8 cellular contexts compared by ENCODE assay signal in the genomic region with DNA sequence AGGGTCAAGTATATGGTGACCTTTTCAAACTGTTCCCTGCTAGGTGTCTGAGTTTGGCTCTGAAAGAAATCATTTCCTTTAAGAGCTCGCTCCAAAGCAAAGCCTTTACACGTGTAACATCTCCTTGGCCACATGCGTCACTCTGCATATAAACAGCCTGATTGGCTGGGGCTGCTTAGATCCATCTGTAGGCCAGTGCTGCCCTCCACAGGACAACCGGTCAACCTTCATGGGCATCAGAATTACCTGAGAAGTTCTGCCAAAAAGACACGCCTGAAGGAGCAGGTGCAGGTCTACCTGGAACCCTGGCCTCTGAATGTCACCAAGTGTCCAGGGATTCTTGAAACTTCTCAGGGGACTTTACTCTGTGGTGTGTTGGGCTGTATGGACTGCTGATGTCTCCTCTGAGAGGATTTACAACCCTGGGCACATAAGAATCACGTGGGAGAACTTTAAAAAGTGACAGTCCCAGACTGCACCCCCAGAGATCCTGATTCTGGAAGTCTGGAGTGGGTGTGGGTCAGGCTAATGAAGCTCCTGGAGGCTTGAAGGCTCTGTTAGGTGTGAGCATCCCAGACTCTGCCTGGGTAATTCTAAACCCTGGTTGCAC.
DNase-seq lines count a peak whose midpoint lies in the region; ATAC-seq and FAIRE-seq lines count a peak whose summit lies in the region.

No MANE protein-coding gene starts in this region.

- ATAC-seq in GM19468 (IDR thresholded peaks at IDR 0.05; ENCODE audit: extremely low read depth, unreplicated experiment), result peak; percentile 77

- peak; percentile 8 for DNase-seq in CMK (ENCODE audit: low read depth)
- peak; percentile 70 for DNase-seq in HK-2 (ENCODE audit: unreplicated experiment)
- DNase-seq in NCI-H82 treated with DMSO at 0.1 percent for 48 hours (lab: John Stamatoyannopoulos, UW; ENCODE audit: unreplicated experiment), result peak; percentile 75
- DNase-seq in activated CD8-positive, alpha-beta memory T cell treated with anti-CD3 and anti-CD28 coated beads for 48 hours (ENCODE audit: low read depth in 2 of 3, low spot score in 2 of 3), result peak; percentile 23 to 45 (median 26)
- DNase-seq in midbrain (lab: John Stamatoyannopoulos, UW), result peak; percentile 77
- peak; percentile 53 for DNase-seq in stimulated activated CD8-positive, alpha-beta memory T cell treated with anti-CD3 and anti-CD28 coated beads, Interleukin-4, amount 100 ng/mL, for 24 hours (ENCODE audit: low read depth)

- FAIRE-seq in endometrium (lab: Jason Lieb, UNC), result peak; percentile 23

Comparison
In these comparisons a context has a peak if more than half of its experiments do, and no peak if none do; other contexts are left out.
1. Peak in every context shown above with its lines: DNase-seq and ATAC-seq.
2. DNase-seq: peak in every context shown above with its lines; median percentile 77 in midbrain; 75 in NCI-H82 treated with DMSO at 0.1 percent for 48 hours; 70 in HK-2; 53 in stimulated activated CD8-positive, alpha-beta memory T cell treated with anti-CD3 and anti-CD28 coated beads, Interleukin-4, amount 100 ng/mL, for 24 hours; 26 in activated CD8-positive, alpha-beta memory T cell treated with anti-CD3 and anti-CD28 coated beads for 48 hours; 8 in CMK.